11 cellular contexts compared by ENCODE assay signal in genomic region chr18:395481-396250, GRCh38.
A peak's percentile ranks its signal among the peaks of the same experiment; 100 is the strongest.
DNase-seq lines count a peak whose midpoint lies in the region; ATAC-seq lines count a peak whose summit lies in the region.
"Had no signal": no experiment of that assay in that cellular context is flagged by ENCODE, and none has a peak within 500 bp of the region (broad histone marks: within the 10 kb centered on the region; RNA-seq: fewer than 3 reads in every experiment).

No MANE protein-coding gene starts in this region.

- peak; percentile 75 for DNase-seq in AG08395 (ENCODE audit: low spot score)
- peak; percentile 78 for DNase-seq in NCI-H146 treated with DMSO at 0.1 percent for 48 hours (lab: John Stamatoyannopoulos, UW; ENCODE audit: unreplicated experiment)
- DNase-seq in dermis blood vessel endothelial cell, result peak; percentile 26
- DNase-seq in NCI-H82 treated with DMSO at 0.1 percent for 48 hours (lab: John Stamatoyannopoulos, UW; ENCODE audit: unreplicated experiment), result no peak
- DNase-seq in KBM-7, result no peak
- no peak for DNase-seq in NCI-H510A treated with DMSO at 0.1 percent for 48 hours (lab: John Stamatoyannopoulos, UW)
- DNase-seq: activated B cell treated with CpG ODN at 0.5 μM for 24 hours, H7, ovary had no signal

- H3K4me1 ChIP-seq in muscle layer of colon (ENCODE audit: insufficient read depth, low read length), result peaks cover 44% of the 10 kb centered on the region

- H3K9me3 ChIP-seq in muscle layer of colon (ENCODE audit: low read length), result no peaks in the 10 kb centered on the region
- H3K9me3 ChIP-seq: ovary had no signal

- H3K27ac ChIP-seq in muscle layer of colon (ENCODE audit: low read depth, low read length), result peak overlapping the region; percentile 37
- H3K27ac ChIP-seq: ovary had no signal

- no peaks in the 10 kb centered on the region for H3K27me3 ChIP-seq in muscle layer of colon (ENCODE audit: control insufficient read depth in 1 of 2, insufficient read depth in 2 of 2, low read length in 2 of 2)
- H3K27me3 ChIP-seq: ovary had no signal

- ATAC-seq in GM18519 (IDR thresholded peaks at IDR 0.05; ENCODE audit: low FRiP score, unreplicated experiment), result no peak

- in situ Hi-C loops in KBM-7 (cut with MboI; ENCODE audit: low pct_unique_long_range_greater_than_20kb, low sequenced_read_pairs), result no loop called here

- H3K36me3 ChIP-seq in muscle layer of colon (ENCODE audit: insufficient read depth, low read length), result no peaks in the 10 kb centered on the region
- H3K36me3 ChIP-seq: ovary had no signal

- no peak overlapping the region for H3K9ac ChIP-seq in muscle layer of colon (ENCODE audit: low read length)

- H3K4me3 ChIP-seq in muscle layer of colon (ENCODE audit: low read depth in 1 of 2, low read length in 2 of 2), result no peak overlapping the region
- H3K4me3 ChIP-seq: ovary had no signal

Comparison
In these comparisons a context has a peak if more than half of its experiments do, and no peak if none do; other contexts are left out.
1. DNase-seq: peak in AG08395 (single experiment), NCI-H146 treated with DMSO at 0.1 percent for 48 hours (single experiment) and dermis blood vessel endothelial cell (single experiment); none in NCI-H82 treated with DMSO at 0.1 percent for 48 hours (single experiment), KBM-7 (single experiment) and NCI-H510A treated with DMSO at 0.1 percent for 48 hours (single experiment).